1 cellular context compared by ENCODE assay signal in the genomic region with DNA sequence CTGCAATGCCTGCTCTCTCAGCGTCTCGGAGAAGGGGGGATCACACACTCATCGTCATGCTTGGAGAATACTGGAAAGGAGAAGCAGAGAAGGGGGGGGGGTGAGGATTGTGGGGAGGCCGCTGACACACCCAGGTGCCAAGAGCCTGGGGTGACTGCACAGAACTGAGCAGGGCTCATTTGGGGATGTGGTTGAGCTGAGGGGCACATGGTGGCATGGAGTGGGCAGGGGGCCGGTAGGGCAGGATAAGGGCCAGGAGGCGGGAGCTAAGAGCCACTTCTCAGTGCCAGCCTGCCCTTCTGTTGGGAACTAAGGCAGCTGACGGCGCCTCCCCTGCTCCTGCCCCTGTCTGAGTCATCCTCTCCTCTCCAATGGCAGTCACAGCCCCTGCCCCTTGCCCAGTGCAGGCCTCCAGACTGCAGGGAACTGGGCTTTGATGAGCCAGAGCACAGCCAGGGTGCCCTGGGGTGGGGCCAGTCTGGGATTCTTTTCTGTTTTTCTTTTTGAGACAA.
TF ChIP-seq lines count a peak whose summit lies in the region.

No MANE protein-coding gene starts in this region.

TF ChIP-seq in H1, 55 proteins besides CTCF, POLR2A, EP300 and RAD21:
- TF ChIP-seq GABPA (IDR thresholded peaks at IDR 0.05; ENCODE audit: borderline replicate concordance, insufficient read depth, low read length) (no peak), POLR2AphosphoS5 (IDR thresholded peaks at IDR 0.05; ENCODE audit: low read depth, low read length) (0 out of 2 replicates have a peak, but pooled peaks have one; percentile 28), CREB1 (IDR thresholded peaks at IDR 0.05) (no peak)
- TF ChIP-seq, protein P1, sequence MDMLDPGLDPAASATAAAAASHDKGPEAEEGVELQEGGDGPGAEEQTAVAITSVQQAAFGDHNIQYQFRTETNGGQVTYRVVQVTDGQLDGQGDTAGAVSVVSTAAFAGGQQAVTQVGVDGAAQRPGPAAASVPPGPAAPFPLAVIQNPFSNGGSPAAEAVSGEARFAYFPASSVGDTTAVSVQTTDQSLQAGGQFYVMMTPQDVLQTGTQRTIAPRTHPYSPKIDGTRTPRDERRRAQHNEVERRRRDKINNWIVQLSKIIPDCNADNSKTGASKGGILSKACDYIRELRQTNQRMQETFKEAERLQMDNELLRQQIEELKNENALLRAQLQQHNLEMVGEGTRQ (IDR thresholded peaks at IDR 0.05; ENCODE audit: low read length): no peak
TF ChIP-seq in H1: peak in this region for 1.
